Comparison of ENCODE assay signal across 8 cellular contexts in the genomic region with DNA sequence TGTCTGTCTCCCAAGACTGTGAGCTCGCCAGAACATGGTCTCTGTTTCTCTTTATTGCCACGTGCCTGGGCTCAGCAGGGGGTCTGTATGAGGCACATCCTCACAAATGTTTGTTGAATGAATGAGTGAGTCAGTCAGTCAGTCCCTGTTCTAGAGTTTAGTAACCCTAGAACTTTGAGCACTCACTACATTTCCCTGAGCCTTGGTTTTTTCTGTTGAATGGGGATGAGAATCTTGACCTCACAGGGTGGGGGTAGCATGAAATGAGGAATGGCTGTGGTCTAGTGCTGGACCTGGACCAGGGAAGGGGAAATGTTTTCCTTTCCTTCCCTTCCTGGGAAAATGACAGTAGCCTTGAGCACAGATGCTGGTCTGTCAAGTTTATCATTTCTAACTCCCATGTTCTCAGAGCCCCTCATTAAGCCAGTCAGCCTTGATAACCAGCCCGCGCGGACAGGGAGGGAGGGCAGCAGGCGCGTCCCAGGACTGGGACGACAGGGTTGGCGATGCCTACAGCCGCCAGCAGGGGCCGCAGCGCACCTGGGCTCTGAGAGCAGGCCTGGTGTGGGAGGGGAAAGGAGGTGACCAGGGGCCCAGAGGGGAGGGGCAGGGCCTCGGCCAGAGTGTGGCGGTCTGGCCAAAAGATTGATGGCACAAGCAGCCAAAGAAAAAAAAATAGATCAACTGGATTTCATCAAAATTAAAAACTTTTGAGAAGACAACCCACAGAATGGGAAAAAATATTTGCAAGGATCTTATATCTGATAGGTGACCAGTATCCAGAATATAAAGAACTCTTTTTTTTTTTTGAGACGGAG. TPM values are rescaled to one million over a fixed set of nuclear protein-coding genes. Genes with fewer than 3 reads are reported as not detected.
A peak's percentile ranks its signal among the peaks of the same experiment; 100 is the strongest.
DNase-seq lines count a peak whose midpoint lies in the region; ATAC-seq, FAIRE-seq and TF ChIP-seq lines count a peak whose summit lies in the region.

No MANE protein-coding gene starts in this region.

- H3K4me1 ChIP-seq in ovary (ENCODE audit: insufficient read depth): peaks cover 7% of the 10 kb centered on the region
- peaks cover 0 to 17% (median 0%) of the 10 kb centered on the region in 4 donors for H3K4me1 ChIP-seq in tibial nerve

- H3K27me3 ChIP-seq in ovary (no peaks in the 10 kb centered on the region), tibial nerve (no peaks in the 10 kb centered on the region)

- intact Hi-C loops in ovary (cut with DNase I): loop anchor here (5.0 to 10.0 kb wide), 4 partner anchors 142 to 805 kb away; no protein-coding TSS in a partner anchor

- TF ChIP-seq EP300 in ovary (IDR thresholded peaks at IDR 0.05) (no peak), tibial nerve (IDR thresholded peaks at IDR 0.05) (no peak)

- FAIRE-seq in frontal cortex (lab: Jason Lieb, UNC): no peak

- DNase-seq in DMS153 treated with DMSO at 0.1 percent for 48 hours (lab: John Stamatoyannopoulos, UW; ENCODE audit: unreplicated experiment) (peak; percentile 52), KG1 (lab: John Stamatoyannopoulos, UW) (peak; percentile 34), SHP77 treated with DMSO at 0.1 percent for 48 hours (lab: John Stamatoyannopoulos, UW) (peak; percentile 16), frontal cortex (ENCODE audit: low spot score in 2 of 2) (peak; percentile 57 to 84), ovary (peak; percentile 72 to 88 (median 85)), tibial nerve (ENCODE audit: low spot score in 2 of 2) (peak; percentile 78)
- peak; percentile 51 for DNase-seq in activated gamma-delta T cell treated with anti-CD3 and anti-CD28 coated beads, Interleukin-2, amount 50 U/mL, for 16 hours (ENCODE audit: low read depth)

- H3K27ac ChIP-seq in ovary (no peak overlapping the region), tibial nerve (no peak overlapping the region)

- H3K4me3 ChIP-seq in ovary: no peak overlapping the region
- no peak overlapping the region for H3K4me3 ChIP-seq in tibial nerve

- no peaks in the 10 kb centered on the region for H3K36me3 ChIP-seq in ovary
- no peaks in the 10 kb centered on the region for H3K36me3 ChIP-seq in tibial nerve

- TF ChIP-seq POLR2A in ovary (IDR thresholded peaks at IDR 0.05): no peak
- TF ChIP-seq POLR2A in tibial nerve (IDR thresholded peaks at IDR 0.05): no peak

- peak; percentile 74 to 89 (median 88) for TF ChIP-seq CTCF in ovary (IDR thresholded peaks at IDR 0.05)
- peak; percentile 93 to 97 (median 94) for TF ChIP-seq CTCF in tibial nerve (IDR thresholded peaks at IDR 0.05)

- H3K9me3 ChIP-seq in ovary (no peaks in the 10 kb centered on the region), tibial nerve (no peaks in the 10 kb centered on the region)

- 3 to 4% (median 4%) methylated on average over 15 of the region's 15 CpGs for WGBS in ovary, 3 donors
- WGBS in tibial nerve, 2 donors: 6% methylated on average over 15 of the region's 15 CpGs

- peak; percentile 77 for ATAC-seq in GM21528 (IDR thresholded peaks at IDR 0.05; ENCODE audit: low FRiP score, unreplicated experiment)

RNA-seq across cellular contexts. Expression of a gene that starts 24.1 kb away (rescaled TPM):
- total RNA-seq in frontal cortex: 12.6 TPM
- total RNA-seq in ovary: 10 to 100 TPM in 3 of 7 donors, 1 to 10 TPM in 4; 1.5 to 24.7 (median 7.1) TPM
- 1 to 10 TPM in 1 of 2 donors, under 1 TPM in 1; 0.53 to 1.0 TPM for polyA plus RNA-seq in ovary
- 10 to 100 TPM in 2 of 4 donors, 1 to 10 TPM in 2; 3.8 to 17.7 (median 9.0) TPM for total RNA-seq in tibial nerve

RNA-seq across cellular contexts. Expression of a gene that starts 25.8 kb away (rescaled TPM):
- 2.9 TPM for total RNA-seq in frontal cortex
- total RNA-seq in ovary: 10 to 100 TPM; 35.2 to 75.2 (median 40.6) TPM
- 10 to 100 TPM in 1 of 2 donors, 1 to 10 TPM in 1; 7.5 to 46.1 TPM for polyA plus RNA-seq in ovary
- total RNA-seq in tibial nerve: 10 to 100 TPM; 48.2 to 98.8 (median 72.9) TPM

Comparison
In these comparisons a context has a peak if more than half of its experiments do, and no peak if none do; other contexts are left out.
1. DNase-seq: peak in every context shown above with its lines; median percentile 85 in ovary; 78 in tibial nerve; 70 in frontal cortex; 52 in DMS153 treated with DMSO at 0.1 percent for 48 hours; 51 in activated gamma-delta T cell treated with anti-CD3 and anti-CD28 coated beads, Interleukin-2, amount 50 U/mL, for 16 hours; 34 in KG1; 16 in SHP77 treated with DMSO at 0.1 percent for 48 hours.